ENCODE assay signal across 20 cellular contexts in the genomic region with DNA sequence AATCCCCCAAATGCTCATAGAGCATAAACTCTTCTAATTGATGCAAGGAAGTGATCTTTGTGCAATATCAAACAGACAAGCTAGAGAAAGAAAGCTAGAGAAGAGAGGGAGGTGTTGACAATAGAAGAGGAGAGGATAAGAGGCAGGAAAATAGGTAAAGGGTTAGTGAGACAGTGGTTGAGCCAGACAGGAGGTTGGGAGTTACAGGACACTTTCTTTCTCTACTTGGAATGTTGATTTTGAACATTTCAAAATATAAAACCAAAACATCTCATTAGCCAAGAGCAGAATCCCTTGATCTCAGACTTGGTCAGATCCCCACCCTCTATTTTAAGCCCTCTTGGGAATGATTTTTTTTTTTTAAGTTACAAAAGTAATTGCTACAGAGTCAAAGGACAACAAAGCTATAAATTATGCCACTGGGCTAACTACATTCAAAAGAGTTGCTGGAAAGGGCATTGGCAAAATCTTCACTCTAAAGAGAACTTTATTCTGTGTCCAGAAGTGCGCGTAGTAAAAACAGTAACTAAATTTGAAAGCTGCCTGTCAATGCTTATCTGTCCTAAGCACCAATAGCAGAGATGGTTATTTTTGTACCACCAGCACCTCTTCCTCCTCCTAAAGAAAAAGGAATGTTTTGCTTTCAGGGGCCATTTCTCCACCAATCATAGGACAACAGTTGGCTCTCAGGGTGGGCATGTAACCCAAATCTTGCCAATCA.
"Had no signal": no experiment of that assay in that cellular context is flagged by ENCODE, and none has a peak within 500 bp of the region (broad histone marks: within the 10 kb centered on the region; RNA-seq: fewer than 3 reads in every experiment).

No MANE protein-coding gene starts in this region.

- H3K36me3 ChIP-seq: cardiac muscle cell, gastrocnemius medialis, ovary, upper lobe of left lung had no signal

- H3K9me3 ChIP-seq: ovary had no signal

- H3K4me3 Mint-ChIP-seq: activated B cell treated with CpG ODN at 0.5 μM for 24 hours; activated CD4-positive, alpha-beta memory T cell treated with anti-CD3 and anti-CD28 coated beads for 36 hours; activated T-helper 1 cell treated with anti-CD3 and anti-CD28 coated beads, Interleukin-12 subunit alpha, Interleukin-12 subunit beta, Interleukin-2, Interleukin-4 antibody, amounts not matched to agents 30 ng/mL and 10 ng/mL and 1 ng/mL, durations not matched to agents 14 hours and 24 hours and 36 hours; effector memory CD8-positive, alpha-beta T cell; naive thymus-derived CD4-positive, alpha-beta T cell; stimulated activated naive CD8-positive, alpha-beta T cell treated with anti-CD3 and anti-CD28 coated beads, Interleukin-15, amount 100 ng/mL, for 72 hours had no signal

- H3K4me1 ChIP-seq: psoas muscle, upper lobe of left lung had no signal

- H3K36me3 Mint-ChIP-seq: activated CD4-positive, alpha-beta memory T cell treated with anti-CD3 and anti-CD28 coated beads for 36 hours had no signal

- H3K27ac ChIP-seq: cardiac muscle cell, gastrocnemius medialis, psoas muscle, upper lobe of left lung had no signal

- H3K27me3 Mint-ChIP-seq: activated B cell treated with CpG ODN at 0.5 μM for 24 hours; activated CD4-positive, alpha-beta memory T cell treated with anti-CD3 and anti-CD28 coated beads for 36 hours; effector memory CD8-positive, alpha-beta T cell; naive thymus-derived CD4-positive, alpha-beta T cell; stimulated activated naive CD8-positive, alpha-beta T cell treated with anti-CD3 and anti-CD28 coated beads, Interleukin-15, amount 100 ng/mL, for 72 hours had no signal

- ATAC-seq: activated naive CD4-positive, alpha-beta T cell treated with anti-CD3 and anti-CD28 coated beads, Interleukin-2, amount 50 U/mL, for 72 hours; effector memory CD8-positive, alpha-beta T cell; gastrocnemius medialis; naive thymus-derived CD4-positive, alpha-beta T cell; psoas muscle; SK-N-SH treated with all-trans-retinoic acid at 6 μM for 48 hours; stimulated activated naive CD8-positive, alpha-beta T cell treated with anti-CD3 and anti-CD28 coated beads, Interleukin-15, amount 100 ng/mL, for 72 hours had no signal

- DNase-seq: activated B cell treated with CpG ODN at 0.5 μM for 24 hours; activated CD4-positive, alpha-beta memory T cell treated with anti-CD3 and anti-CD28 coated beads for 36 hours; activated CD4-positive, alpha-beta T cell treated with anti-CD3 and anti-CD28 coated beads for 4 hours; activated gamma-delta T cell treated with Interleukin-2 at 50 U/mL for 16 hours; activated T-cell treated with anti-CD3 and anti-CD28 coated beads for 4 hours; effector memory CD8-positive, alpha-beta T cell; gastrocnemius medialis; head of caudate nucleus; mesenchymal stem cell; naive thymus-derived CD4-positive, alpha-beta T cell; ovary; psoas muscle; stimulated activated naive CD8-positive, alpha-beta T cell treated with anti-CD3 and anti-CD28 coated beads, Interleukin-15, amount 100 ng/mL, for 72 hours; T-helper 1 cell; T-helper 9 cell; upper lobe of left lung had no signal

- H3K27me3 ChIP-seq: cardiac muscle cell, gastrocnemius medialis, ovary, upper lobe of left lung had no signal

- H3K4me1 Mint-ChIP-seq: activated B cell treated with CpG ODN at 0.5 μM for 24 hours; naive thymus-derived CD4-positive, alpha-beta T cell; stimulated activated naive CD8-positive, alpha-beta T cell treated with anti-CD3 and anti-CD28 coated beads, Interleukin-15, amount 100 ng/mL, for 72 hours had no signal

- H3K27ac Mint-ChIP-seq: activated B cell treated with CpG ODN at 0.5 μM for 24 hours; activated CD4-positive, alpha-beta memory T cell treated with anti-CD3 and anti-CD28 coated beads for 36 hours; activated naive CD4-positive, alpha-beta T cell treated with anti-CD3 and anti-CD28 coated beads, Interleukin-2, amount 50 U/mL, for 72 hours; activated T-helper 1 cell treated with anti-CD3 and anti-CD28 coated beads, Interleukin-12 subunit alpha, Interleukin-12 subunit beta, Interleukin-2, Interleukin-4 antibody, amounts not matched to agents 30 ng/mL and 10 ng/mL and 1 ng/mL, durations not matched to agents 14 hours and 24 hours and 36 hours; effector memory CD8-positive, alpha-beta T cell; naive thymus-derived CD4-positive, alpha-beta T cell; stimulated activated naive CD8-positive, alpha-beta T cell treated with anti-CD3 and anti-CD28 coated beads, Interleukin-15, amount 100 ng/mL, for 72 hours had no signal

- H3K4me3 ChIP-seq: cardiac muscle cell, gastrocnemius medialis, ovary, psoas muscle, upper lobe of left lung had no signal
